In genomic region chr2:234847364-234847635, GRCh38 we compare ENCODE assay signal across 1 cellular context.
TF ChIP-seq lines count a peak whose summit lies in the region.

No MANE protein-coding gene starts in this region.

TF ChIP-seq in HepG2, 621 proteins besides CTCF, POLR2A, EP300 and RAD21:
- 0 out of 2 replicates have a peak, but pooled peaks have one; percentile 32 for TF ChIP-seq AHR (CRISPR knock-in tag; IDR thresholded peaks at IDR 0.05)
- TF ChIP-seq MYC (CRISPR knock-in tag; IDR thresholded peaks at IDR 0.05; ENCODE audit: borderline replicate concordance), result peak; percentile 14; the same call in 1 of the 2 replicates
- no peak for TF ChIP-seq KAT7 (CRISPR knock-in tag; IDR thresholded peaks at IDR 0.05; ENCODE audit: borderline replicate concordance)
- 0 out of 2 replicates have a peak, but pooled peaks have one; percentile 8 for TF ChIP-seq THAP9 (CRISPR knock-in tag; IDR thresholded peaks at IDR 0.05; ENCODE audit: borderline replicate concordance)
- TF ChIP-seq ZFP90 (CRISPR knock-in tag; IDR thresholded peaks at IDR 0.05; ENCODE audit: borderline replicate concordance), result 0 out of 2 replicates have a peak, but pooled peaks have one; percentile 18
- TF ChIP-seq ARNT (IDR thresholded peaks at IDR 0.05), result no peak
- peak; percentile 75; the same call in 1 of the 2 replicates for TF ChIP-seq ZNF687 (CRISPR knock-in tag; IDR thresholded peaks at IDR 0.05)
- 0 out of 2 replicates have a peak, but pooled peaks have one; percentile 12 for TF ChIP-seq HDAC2 (CRISPR knock-in tag; IDR thresholded peaks at IDR 0.05)
- peak; percentile 19; the same call in 1 of the 2 replicates for TF ChIP-seq MED1 (CRISPR knock-in tag; IDR thresholded peaks at IDR 0.05)
- 0 out of 2 replicates have a peak, but pooled peaks have one; percentile 37 for TF ChIP-seq ZNF232 (CRISPR knock-in tag; IDR thresholded peaks at IDR 0.05; ENCODE audit: borderline replicate concordance)
- TF ChIP-seq GLI4 (CRISPR knock-in tag; IDR thresholded peaks at IDR 0.05; ENCODE audit: borderline replicate concordance), result no peak
- TF ChIP-seq ESRRA (CRISPR knock-in tag; IDR thresholded peaks at IDR 0.05; ENCODE audit: low read depth), result 0 out of 2 replicates have a peak, but pooled peaks have one; percentile 6
